Comparison of ENCODE assay signal across 13 cellular contexts in genomic region chr9:73179594-73179993, GRCh38. TPM values are rescaled to one million over a fixed set of nuclear protein-coding genes. Genes with fewer than 3 reads are reported as not detected.
DNase-seq lines count a peak whose midpoint lies in the region; ATAC-seq and TF ChIP-seq lines count a peak whose summit lies in the region.
"Had no signal": no experiment of that assay in that cellular context is flagged by ENCODE, and none has a peak within 500 bp of the region (broad histone marks: within the 10 kb centered on the region; RNA-seq: fewer than 3 reads in every experiment).

No MANE protein-coding gene starts in this region.

- no peaks in the 10 kb centered on the region for H3K9me3 ChIP-seq in right cardiac atrium (ENCODE audit: control insufficient read depth, low read length)

- intact Hi-C loops in activated CD4-positive, alpha-beta T cell treated with anti-CD3 and anti-CD28 coated beads, Interleukin-2, amount 10 ng/mL, durations not matched to agents 24 days and 14 days (cut with micrococcal nuclease): loop anchor here (2.0 kb wide), 1 partner anchor 25 kb away; no protein-coding TSS in a partner anchor
- intact Hi-C loops in right cardiac atrium (cut with DNase I): loop anchor here in 1 of 4 donors (10.0 kb wide), 1 partner anchor 55 kb away; no protein-coding TSS in a partner anchor

- H3K4me3 Mint-ChIP-seq in activated CD4-positive, alpha-beta T cell treated with anti-CD3 and anti-CD28 coated beads, Interleukin-2, amount 10 ng/mL, durations not matched to agents 24 days and 14 days: no peak overlapping the region
- H3K4me3 Mint-ChIP-seq: activated naive CD8-positive, alpha-beta T cell treated with anti-CD3 and anti-CD28 coated beads, Interleukin-2, amount 10 ng/mL, durations not matched to agents 7 days and 5 days; stimulated activated effector memory CD8-positive, alpha-beta T cell treated with anti-CD3 and anti-CD28 coated beads, Interleukin-12 subunit alpha, Interleukin-12 subunit beta, amount 100 ng/mL, for 72 hours had no signal

- no peak for ATAC-seq in right cardiac atrium
- ATAC-seq: stimulated activated effector memory CD8-positive, alpha-beta T cell treated with anti-CD3 and anti-CD28 coated beads, Interleukin-12 subunit alpha, Interleukin-12 subunit beta, amount 100 ng/mL, for 72 hours had no signal

- no peaks in the 10 kb centered on the region for H3K27me3 Mint-ChIP-seq in activated CD4-positive, alpha-beta T cell treated with anti-CD3 and anti-CD28 coated beads, Interleukin-2, amount 10 ng/mL, durations not matched to agents 24 days and 14 days
- H3K27me3 Mint-ChIP-seq: activated naive CD8-positive, alpha-beta T cell treated with anti-CD3 and anti-CD28 coated beads, Interleukin-2, amount 10 ng/mL, durations not matched to agents 7 days and 5 days had no signal

- no peaks in the 10 kb centered on the region for H3K4me1 ChIP-seq in right cardiac atrium (ENCODE audit: control insufficient read depth, insufficient read depth, low read length)

- H3K27ac Mint-ChIP-seq in activated CD4-positive, alpha-beta T cell treated with anti-CD3 and anti-CD28 coated beads, Interleukin-2, amount 10 ng/mL, durations not matched to agents 24 days and 14 days: no peak overlapping the region
- H3K27ac Mint-ChIP-seq: activated naive CD8-positive, alpha-beta T cell treated with anti-CD3 and anti-CD28 coated beads, Interleukin-2, amount 10 ng/mL, durations not matched to agents 7 days and 5 days; stimulated activated effector memory CD8-positive, alpha-beta T cell treated with anti-CD3 and anti-CD28 coated beads, Interleukin-12 subunit alpha, Interleukin-12 subunit beta, amount 100 ng/mL, for 72 hours had no signal

- peak; percentile 52 for DNase-seq in activated CD4-positive, alpha-beta T cell treated with anti-CD3 and anti-CD28 coated beads, Interleukin-2, amount 10 ng/mL, durations not matched to agents 24 days and 14 days
- DNase-seq in activated CD4-positive, alpha-beta T cell treated with anti-CD3 and anti-CD28 coated beads for 48 hours: no peak
- DNase-seq in LHCN-M2 (ENCODE audit: low read depth) (peak; percentile 66), epithelial cell of proximal tubule (ENCODE audit: low read depth) (peak; percentile 58), right cardiac atrium (no peak), AG08396 (ENCODE audit: low spot score) (no peak), germinal center (ENCODE audit: low spot score) (no peak), NCI-H1092 (lab: John Stamatoyannopoulos, UW) (no peak)
- DNase-seq: activated CD4-positive, CD25-positive, alpha-beta regulatory T cell treated with anti-CD3 and anti-CD28 coated beads, Interleukin-2, amount 50 U/mL, for 72 hours; activated naive CD8-positive, alpha-beta T cell treated with anti-CD3 and anti-CD28 coated beads, Interleukin-2, amount 10 ng/mL, durations not matched to agents 7 days and 5 days; RPMI8226 had no signal

- WGBS in right cardiac atrium: 59% methylated on average over 3 of the region's 3 CpGs

- H3K27me3 ChIP-seq in right cardiac atrium (ENCODE audit: control insufficient read depth, insufficient read depth): no peaks in the 10 kb centered on the region

- no peak overlapping the region for H3K27ac ChIP-seq in right cardiac atrium (ENCODE audit: low read length)

- peaks cover 6% of the 10 kb centered on the region for H3K4me1 Mint-ChIP-seq in activated CD4-positive, alpha-beta T cell treated with anti-CD3 and anti-CD28 coated beads, Interleukin-2, amount 10 ng/mL, durations not matched to agents 24 days and 14 days

- H3K9me3 Mint-ChIP-seq in activated CD4-positive, alpha-beta T cell treated with anti-CD3 and anti-CD28 coated beads, Interleukin-2, amount 10 ng/mL, durations not matched to agents 24 days and 14 days: no peaks in the 10 kb centered on the region
- H3K9me3 Mint-ChIP-seq: activated naive CD8-positive, alpha-beta T cell treated with anti-CD3 and anti-CD28 coated beads, Interleukin-2, amount 10 ng/mL, durations not matched to agents 7 days and 5 days; stimulated activated effector memory CD8-positive, alpha-beta T cell treated with anti-CD3 and anti-CD28 coated beads, Interleukin-12 subunit alpha, Interleukin-12 subunit beta, amount 100 ng/mL, for 72 hours had no signal

- no peak for TF ChIP-seq CTCF in epithelial cell of proximal tubule (conservative IDR thresholded peaks at IDR 0.05; ENCODE audit: low read depth, low read length)

- H3K36me3 Mint-ChIP-seq in activated CD4-positive, alpha-beta T cell treated with anti-CD3 and anti-CD28 coated beads, Interleukin-2, amount 10 ng/mL, durations not matched to agents 24 days and 14 days (ENCODE audit: low read depth): no peaks in the 10 kb centered on the region
- H3K36me3 Mint-ChIP-seq: stimulated activated effector memory CD8-positive, alpha-beta T cell treated with anti-CD3 and anti-CD28 coated beads, Interleukin-12 subunit alpha, Interleukin-12 subunit beta, amount 100 ng/mL, for 72 hours had no signal

- H3K4me3 ChIP-seq in epithelial cell of proximal tubule (ENCODE audit: low read depth, low read length): no peak overlapping the region
- no peak overlapping the region for H3K4me3 ChIP-seq in right cardiac atrium (ENCODE audit: low read length)
- H3K4me3 ChIP-seq: skin epidermis had no signal

RNA-seq across cellular contexts. Expression of gene ANXA1, which starts 27.9 kb away (rescaled TPM):
- 37.1 and 43.2 TPM in 2 replicates for total RNA-seq in activated CD4-positive, alpha-beta T cell treated with anti-CD3 and anti-CD28 coated beads, Interleukin-2, amount 10 ng/mL, durations not matched to agents 24 days and 14 days
- total RNA-seq in LHCN-M2 (2014; rRNA removed) (438 and 444 TPM in 2 replicates), epithelial cell of proximal tubule (309 and 383 TPM in 2 replicates), right cardiac atrium (100 to 1,000 TPM in 1 of 4 donors, 10 to 100 TPM in 3; 46.7 to 120 (median 83.4) TPM)
- polyA plus RNA-seq in LHCN-M2 (2012): 279 TPM
- 139 TPM for polyA plus RNA-seq in right cardiac atrium

Comparison
In these comparisons a context has a peak if more than half of its experiments do, and no peak if none do; other contexts are left out.
1. DNase-seq: peak in activated CD4-positive, alpha-beta T cell treated with anti-CD3 and anti-CD28 coated beads, Interleukin-2, amount 10 ng/mL, durations not matched to agents 24 days and 14 days (single experiment), LHCN-M2 (single experiment) and epithelial cell of proximal tubule (single experiment); none in activated CD4-positive, alpha-beta T cell treated with anti-CD3 and anti-CD28 coated beads for 48 hours (single experiment), right cardiac atrium (0 of 3), AG08396 (single experiment), germinal center (single experiment) and NCI-H1092 (single experiment).